Comparison of ENCODE assay signal across 10 cellular contexts in the genomic region with DNA sequence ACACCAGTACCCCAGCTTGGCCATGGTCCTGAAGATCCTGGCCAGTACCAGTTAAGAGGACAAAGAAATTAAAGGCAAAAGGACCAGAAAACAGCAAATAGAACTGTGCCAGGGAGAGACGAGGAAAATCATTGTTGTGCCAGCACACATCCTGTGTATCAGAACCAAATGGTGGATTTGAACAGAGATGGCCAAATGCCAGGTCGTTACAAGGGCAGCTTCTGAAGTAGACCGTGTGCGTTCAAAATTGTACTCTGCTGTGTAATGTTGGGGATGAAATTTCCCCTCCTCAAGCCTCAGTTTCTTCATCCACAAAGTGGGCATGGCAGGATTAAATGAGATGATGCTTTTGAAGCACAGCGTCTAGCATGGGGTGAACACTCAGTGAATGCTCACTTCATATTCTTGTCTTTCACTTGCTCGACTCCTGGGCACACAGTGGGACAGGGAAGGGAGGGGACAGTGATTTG. TPM values are rescaled to one million over a fixed set of nuclear protein-coding genes. Genes with fewer than 3 reads are reported as not detected.
DNase-seq lines count a peak whose midpoint lies in the region; ATAC-seq, FAIRE-seq and TF ChIP-seq lines count a peak whose summit lies in the region.
"Had no signal": no experiment of that assay in that cellular context is flagged by ENCODE, and none has a peak within 500 bp of the region (broad histone marks: within the 10 kb centered on the region; RNA-seq: fewer than 3 reads in every experiment).

No MANE protein-coding gene starts in this region.

- WGBS in body of pancreas, 2 donors, result 55 to 56% methylated on average over 6 of the region's 6 CpGs

- H3K4me3 ChIP-seq in body of pancreas, result no peak overlapping the region
- no peak overlapping the region for H3K4me3 ChIP-seq in keratinocyte (ENCODE audit: control insufficient read depth in 2 of 3, extremely low read depth in 1 of 3, insufficient read depth in 2 of 3, low read depth in 1 of 3, low read length in 3 of 3)
- H3K4me3 ChIP-seq in subcutaneous abdominal adipose tissue (ENCODE audit: low read depth in 1 of 5, low read length in 5 of 5), result no peak overlapping the region

- H3K27ac ChIP-seq in body of pancreas (peak overlapping the region; percentile 26 to 81 (median 64)), keratinocyte (ENCODE audit: control insufficient read depth, insufficient read depth, low read length) (peak overlapping the region; percentile 84), subcutaneous abdominal adipose tissue (ENCODE audit: low read depth, low read length) (peak overlapping the region; percentile 18)

- dilution Hi-C loops in keratinocyte (cut with MboI; ENCODE audit: extremely low pct_ligation_motif_present, low sequenced_read_pairs), result no loop called here

- intact Hi-C loops in body of pancreas (cut with DNase I), result no loop called here

- FAIRE-seq in keratinocyte (lab: Jason Lieb, UNC) (no peak), GM12892 (lab: Jason Lieb, UNC) (no peak)
- FAIRE-seq: H1 had no signal

- H3K79me2 ChIP-seq in keratinocyte (ENCODE audit: control insufficient read depth, insufficient read depth, low read length), result no peaks in the 10 kb centered on the region

- H3K4me2 ChIP-seq in keratinocyte (ENCODE audit: control insufficient read depth, extremely low read depth, insufficient read depth, low read depth, low read length), result peak overlapping the region; percentile 42

- no peaks in the 10 kb centered on the region for H3K36me3 ChIP-seq in body of pancreas (replicated peaks in 1 of 2; ENCODE audit: insufficient read depth in 1 of 2, low read depth in 2 of 2)
- no peaks in the 10 kb centered on the region for H3K36me3 ChIP-seq in keratinocyte (ENCODE audit: control insufficient read depth in 2 of 2, extremely low read depth in 1 of 2, insufficient read depth in 2 of 2, low read length in 2 of 2)
- no peaks in the 10 kb centered on the region for H3K36me3 ChIP-seq in subcutaneous abdominal adipose tissue (ENCODE audit: control insufficient read depth in 5 of 5, insufficient read depth in 5 of 5, low read length in 5 of 5)

- H3K4me1 Mint-ChIP-seq in nephron progenitor cell, result peaks cover under 1% of the 10 kb centered on the region
- H3K4me1 Mint-ChIP-seq: endodermal cell had no signal

- H4K20me1 ChIP-seq in keratinocyte (ENCODE audit: control insufficient read depth, extremely low read depth, insufficient read depth, low read length), result no peaks in the 10 kb centered on the region

- H3K27ac Mint-ChIP-seq in nephron progenitor cell, result no peak overlapping the region
- H3K27ac Mint-ChIP-seq: endodermal cell had no signal

- H2AFZ ChIP-seq in keratinocyte (ENCODE audit: control insufficient read depth, low read length), result peak overlapping the region; percentile 20

- no peak overlapping the region for H3K4me3 Mint-ChIP-seq in nephron progenitor cell
- H3K4me3 Mint-ChIP-seq: endodermal cell had no signal

- H3K9me3 Mint-ChIP-seq in nephron progenitor cell, result no peaks in the 10 kb centered on the region
- H3K9me3 Mint-ChIP-seq: endodermal cell had no signal

- H3K36me3 Mint-ChIP-seq in nephron progenitor cell (ENCODE audit: low read depth), result no peaks in the 10 kb centered on the region

- no peaks in the 10 kb centered on the region for H3K9me1 ChIP-seq in keratinocyte (ENCODE audit: control insufficient read depth, extremely low read depth, insufficient read depth, low read length)

- H3K27me3 ChIP-seq in body of pancreas (no peaks in the 10 kb centered on the region), keratinocyte (ENCODE audit: control insufficient read depth, extremely low read depth, insufficient read depth, low read length) (no peaks in the 10 kb centered on the region), subcutaneous abdominal adipose tissue (ENCODE audit: control insufficient read depth in 5 of 5, insufficient read depth in 4 of 5, low read length in 5 of 5) (peaks cover 0 to 14% (median 0%) of the 10 kb centered on the region in 5 donors)

- H3K27me3 Mint-ChIP-seq in nephron progenitor cell (ENCODE audit: low read depth, poor library complexity), result peaks cover 4% of the 10 kb centered on the region

- H3K9ac ChIP-seq in keratinocyte (ENCODE audit: control insufficient read depth, extremely low read depth, insufficient read depth, low read length) (peak overlapping the region; percentile 49), subcutaneous abdominal adipose tissue (ENCODE audit: low read length in 5 of 5) (no peak overlapping the region)

- TF ChIP-seq POLR2A in body of pancreas (IDR thresholded peaks at IDR 0.05), result no peak
- TF ChIP-seq POLR2A in GM12892 (IDR thresholded peaks at IDR 0.05; ENCODE audit: low read depth, low read length), result no peak

- no peaks in the 10 kb centered on the region for H3K9me3 ChIP-seq in body of pancreas
- no peaks in the 10 kb centered on the region for H3K9me3 ChIP-seq in keratinocyte (ENCODE audit: control insufficient read depth, low read depth, low read length)
- no peaks in the 10 kb centered on the region for H3K9me3 ChIP-seq in subcutaneous abdominal adipose tissue (ENCODE audit: control insufficient read depth in 5 of 5, low read length in 5 of 5)

- peaks cover 11% of the 10 kb centered on the region for H3K4me1 ChIP-seq in body of pancreas
- peaks cover 24% of the 10 kb centered on the region for H3K4me1 ChIP-seq in keratinocyte (ENCODE audit: control insufficient read depth, extremely low read depth, insufficient read depth, low read length)
- peaks cover 4 to 44% (median 21%) of the 10 kb centered on the region in 5 donors for H3K4me1 ChIP-seq in subcutaneous abdominal adipose tissue (ENCODE audit: control insufficient read depth in 5 of 5, insufficient read depth in 5 of 5, low read length in 5 of 5)

- TF ChIP-seq CTCF in body of pancreas (IDR thresholded peaks at IDR 0.05), result no peak
- TF ChIP-seq CTCF in keratinocyte (optimal IDR thresholded peaks at IDR 0.05 in 1 of 3, IDR thresholded peaks at IDR 0.05 in 1 of 3, conservative IDR thresholded peaks at IDR 0.05 in 1 of 3; ENCODE audit: extremely low read depth in 1 of 3, insufficient read depth in 2 of 3, low read length in 3 of 3), result no peak
- TF ChIP-seq CTCF in nephron progenitor cell (IDR thresholded peaks at IDR 0.05), result no peak

- peak; percentile 13 for ATAC-seq in HG03460 (IDR thresholded peaks at IDR 0.05; ENCODE audit: unreplicated experiment)
- ATAC-seq in body of pancreas, result no peak
- no peak for ATAC-seq in GM19023 (IDR thresholded peaks at IDR 0.05; ENCODE audit: unreplicated experiment)

- DNase-seq in body of pancreas (no peak), keratinocyte (ENCODE audit: low read depth, low spot score) (no peak), GM12892 (ENCODE audit: insufficient read length) (no peak), NCI-H510A (lab: John Stamatoyannopoulos, UW) (no peak), nephron progenitor cell (no peak)
- DNase-seq: endodermal cell had no signal

RNA-seq across cellular contexts. Expression of a gene that starts 43.1 kb away (rescaled TPM):
- 100 to 1,000 TPM; 107 to 145 TPM for total RNA-seq in body of pancreas
- 23.0 to 38.4 TPM (median 26.6 TPM) in 3 replicates for polyA plus RNA-seq in keratinocyte
- polyA plus RNA-seq in keratinocyte (2011; ENCODE audit: low read depth), result 19.2 TPM
- 16.9 and 21.8 TPM in 2 replicates for polyA plus RNA-seq in keratinocyte (2011; cell fraction: cytosol; rRNA removed)
- polyA plus RNA-seq in keratinocyte (2011; cell fraction: nucleus; rRNA removed), result 21.7 and 25.2 TPM in 2 replicates
- 19.7 and 38.2 TPM in 2 replicates for polyA plus RNA-seq in keratinocyte (2012; ENCODE audit: low replicate concordance)
- polyA minus RNA-seq in keratinocyte, result 3.8 to 12.0 TPM (median 11.4 TPM) in 3 replicates
- 6.3 TPM for polyA minus RNA-seq in keratinocyte (2011; cell fraction: cytosol; rRNA and poly(A)+ RNA removed)
- polyA minus RNA-seq in keratinocyte (2011; cell fraction: nucleus; rRNA and poly(A)+ RNA removed), result 11.0 and 12.3 TPM in 2 replicates
- polyA plus RNA-seq in GM12892 (2012; ENCODE audit: missing spikeins), result 424 TPM

Comparison
In these comparisons a context has a peak if more than half of its experiments do, and no peak if none do; other contexts are left out.
1. H3K27ac ChIP-seq: peak in every context shown above with its lines; median percentile 84 in keratinocyte; 64 in body of pancreas; 18 in subcutaneous abdominal adipose tissue.